Comparison of ENCODE assay signal across 8 cellular contexts in genomic region chr10:69348824-69349541, GRCh38.
DNase-seq lines count a peak whose midpoint lies in the region; ATAC-seq and TF ChIP-seq lines count a peak whose summit lies in the region.

No MANE protein-coding gene starts in this region.

- ATAC-seq in WTC11 = no peak
- peak; percentile 94 for ATAC-seq in gastroesophageal sphincter
- ATAC-seq in stimulated activated effector memory CD8-positive, alpha-beta T cell treated with anti-CD3 and anti-CD28 coated beads, Interleukin-12 subunit alpha, Interleukin-12 subunit beta, amount 100 ng/mL, for 72 hours = no peak
- ATAC-seq in GM18517 (IDR thresholded peaks at IDR 0.05; ENCODE audit: unreplicated experiment) = no peak
- ATAC-seq in GM19395 (IDR thresholded peaks at IDR 0.05; ENCODE audit: unreplicated experiment) = no peak
- ATAC-seq in GM18873 (IDR thresholded peaks at IDR 0.05; ENCODE audit: low FRiP score, unreplicated experiment) = no peak

- TF ChIP-seq POLR2A in gastroesophageal sphincter (IDR thresholded peaks at IDR 0.05) = no peak

- H3K4me1 Mint-ChIP-seq in WTC11 = peaks cover 77% of the 10 kb centered on the region
- peaks cover 53% of the 10 kb centered on the region for H3K4me1 Mint-ChIP-seq in stimulated activated effector memory CD8-positive, alpha-beta T cell treated with anti-CD3 and anti-CD28 coated beads, Interleukin-12 subunit alpha, Interleukin-12 subunit beta, amount 100 ng/mL, for 72 hours

- H3K4me3 ChIP-seq in gastroesophageal sphincter = no peak overlapping the region

- DNase-seq in DMS53 (lab: John Stamatoyannopoulos, UW) (peak; percentile 74), NCI-H1092 (lab: John Stamatoyannopoulos, UW) (peak; percentile 72), WTC11 (ENCODE audit: low spot score) (no peak)
- DNase-seq in stimulated activated effector memory CD8-positive, alpha-beta T cell treated with anti-CD3 and anti-CD28 coated beads, Interleukin-12 subunit alpha, Interleukin-12 subunit beta, amount 100 ng/mL, for 72 hours (ENCODE audit: low spot score in 2 of 2) = no peak

- peak overlapping the region; percentile 87 for H3K27ac Mint-ChIP-seq in WTC11
- peak overlapping the region; percentile 80 for H3K27ac Mint-ChIP-seq in stimulated activated effector memory CD8-positive, alpha-beta T cell treated with anti-CD3 and anti-CD28 coated beads, Interleukin-12 subunit alpha, Interleukin-12 subunit beta, amount 100 ng/mL, for 72 hours

- 53 to 64% methylated on average over 5 to 6 of the region's 10 CpGs for WGBS in gastroesophageal sphincter (ENCODE audit: low coverage in 1 of 2), 2 donors

- peak overlapping the region in 3 of 4 donors; percentile 54 to 65 (median 56) for H3K27ac ChIP-seq in gastroesophageal sphincter

- TF ChIP-seq CTCF in WTC11 (IDR thresholded peaks at IDR 0.05) (no peak), gastroesophageal sphincter (IDR thresholded peaks at IDR 0.05) (no peak)

- TF ChIP-seq EP300 in gastroesophageal sphincter (IDR thresholded peaks at IDR 0.05) = no peak

- H3K36me3 Mint-ChIP-seq in WTC11 = peaks cover 25% of the 10 kb centered on the region
- H3K36me3 Mint-ChIP-seq in stimulated activated effector memory CD8-positive, alpha-beta T cell treated with anti-CD3 and anti-CD28 coated beads, Interleukin-12 subunit alpha, Interleukin-12 subunit beta, amount 100 ng/mL, for 72 hours = peaks cover 100% of the 10 kb centered on the region

- H3K4me1 ChIP-seq in gastroesophageal sphincter = peaks cover 0 to 61% (median 15%) of the 10 kb centered on the region in 3 donors

- CTCF ChIA-PET in WTC11 (lab: Charles Lee) = interaction anchor here (1.1 to 1.6 kb wide), 3 partner anchors 16 to 36 kb away, joined by 3 to 5 read pairs (median 4); no protein-coding TSS in a partner anchor

- H3K36me3 ChIP-seq in gastroesophageal sphincter = peaks cover 0 to 41% of the 10 kb centered on the region in 2 donors

- no peaks in the 10 kb centered on the region for H3K27me3 Mint-ChIP-seq in WTC11 (ENCODE audit: low read depth)

- H3K9me3 Mint-ChIP-seq in WTC11 = no peaks in the 10 kb centered on the region
- no peaks in the 10 kb centered on the region for H3K9me3 Mint-ChIP-seq in stimulated activated effector memory CD8-positive, alpha-beta T cell treated with anti-CD3 and anti-CD28 coated beads, Interleukin-12 subunit alpha, Interleukin-12 subunit beta, amount 100 ng/mL, for 72 hours

- no peaks in the 10 kb centered on the region for H3K27me3 ChIP-seq in gastroesophageal sphincter

- POLR2A ChIA-PET in WTC11 (lab: Charles Lee) = interaction anchor here (0.6 to 0.7 kb wide), 3 partner anchors 27 to 50 kb away, joined by 3 to 4 read pairs (median 3); no protein-coding TSS in a partner anchor

- H3K9me3 ChIP-seq in gastroesophageal sphincter = no peaks in the 10 kb centered on the region

- no peak overlapping the region for H3K4me3 Mint-ChIP-seq in WTC11
- H3K4me3 Mint-ChIP-seq in stimulated activated effector memory CD8-positive, alpha-beta T cell treated with anti-CD3 and anti-CD28 coated beads, Interleukin-12 subunit alpha, Interleukin-12 subunit beta, amount 100 ng/mL, for 72 hours = no peak overlapping the region

TF ChIP-seq in WTC11, 78 proteins besides CTCF, POLR2A, EP300 and RAD21:
- no peak for TF ChIP-seq SMAD3 (CRISPR knock-in tag; IDR thresholded peaks at IDR 0.05; ENCODE audit: borderline replicate concordance)
- TF ChIP-seq NR1H2 (CRISPR knock-in tag; IDR thresholded peaks at IDR 0.05) = no peak
- no peak for TF ChIP-seq SP1 (CRISPR knock-in tag; conservative IDR thresholded peaks at IDR 0.05)
- TF ChIP-seq TEAD4 (CRISPR knock-in tag; IDR thresholded peaks at IDR 0.05) = no peak
- TF ChIP-seq ZNF138 (CRISPR knock-in tag; conservative IDR thresholded peaks at IDR 0.05) = no peak
- TF ChIP-seq TP53 (CRISPR knock-in tag; IDR thresholded peaks at IDR 0.05) = no peak
- no peak for TF ChIP-seq ZSCAN18 (CRISPR knock-in tag; IDR thresholded peaks at IDR 0.05)
- no peak for TF ChIP-seq JAZF1 (CRISPR knock-in tag; IDR thresholded peaks at IDR 0.05)
- TF ChIP-seq ZNF232 (CRISPR knock-in tag; IDR thresholded peaks at IDR 0.05) = no peak
- no peak for TF ChIP-seq EMX1 (CRISPR knock-in tag; IDR thresholded peaks at IDR 0.05)
- TF ChIP-seq MAX (CRISPR knock-in tag; IDR thresholded peaks at IDR 0.05) = no peak
- TF ChIP-seq ZNF263 (CRISPR knock-in tag; IDR thresholded peaks at IDR 0.05; ENCODE audit: low read depth) = no peak
- TF ChIP-seq ARID4B (CRISPR knock-in tag; IDR thresholded peaks at IDR 0.05; ENCODE audit: borderline replicate concordance) = no peak
- TF ChIP-seq PRRX2 (CRISPR knock-in tag; IDR thresholded peaks at IDR 0.05) = no peak
- TF ChIP-seq FOXK1 (CRISPR knock-in tag; IDR thresholded peaks at IDR 0.05) = no peak
- no peak for TF ChIP-seq E2F5 (CRISPR knock-in tag; IDR thresholded peaks at IDR 0.05)
- no peak for TF ChIP-seq FOXJ3 (CRISPR knock-in tag; IDR thresholded peaks at IDR 0.05; ENCODE audit: borderline replicate concordance)
- TF ChIP-seq IRF2 (CRISPR knock-in tag; IDR thresholded peaks at IDR 0.05; ENCODE audit: borderline replicate concordance, low read depth) = no peak
- no peak for TF ChIP-seq ESRRA (CRISPR knock-in tag; IDR thresholded peaks at IDR 0.05; ENCODE audit: borderline replicate concordance)
- no peak for TF ChIP-seq NFE2L1 (CRISPR knock-in tag; IDR thresholded peaks at IDR 0.05)

Comparison
In these comparisons a context has a peak if more than half of its experiments do, and no peak if none do; other contexts are left out.
1. DNase-seq: peak in DMS53 (single experiment) and NCI-H1092 (single experiment); none in WTC11 (single experiment) and stimulated activated effector memory CD8-positive, alpha-beta T cell treated with anti-CD3 and anti-CD28 coated beads, Interleukin-12 subunit alpha, Interleukin-12 subunit beta, amount 100 ng/mL, for 72 hours (0 of 2).